23 cellular contexts compared by ENCODE assay signal in genomic region chr13:51557423-51557822, GRCh38. TPM values are rescaled to one million over a fixed set of nuclear protein-coding genes. Genes with fewer than 3 reads are reported as not detected.
DNase-seq lines count a peak whose midpoint lies in the region; ATAC-seq, FAIRE-seq and TF ChIP-seq lines count a peak whose summit lies in the region.
"Had no signal": no experiment of that assay in that cellular context is flagged by ENCODE, and none has a peak within 500 bp of the region (broad histone marks: within the 10 kb centered on the region; RNA-seq: fewer than 3 reads in every experiment).

No MANE protein-coding gene starts in this region.

- no TSS peak for BruUV-seq in A673 (replicated peaks; lab: Mats Ljungman, UMichigan)

- intact Hi-C loops in A673 (cut with micrococcal nuclease; ENCODE audit: unreplicated experiment): no loop called here

- H3K36me3 ChIP-seq in bronchial epithelial cell (ENCODE audit: control insufficient read depth, insufficient read depth, low read length): no peaks in the 10 kb centered on the region
- no peaks in the 10 kb centered on the region for H3K36me3 ChIP-seq in A673 (ENCODE audit: insufficient read depth, low read length, poor library complexity, severe bottlenecking)

- CTCF ChIA-PET in AG04450 (lab: Charles Lee): no interaction called here
- CTCF ChIA-PET in A673 (lab: Charles Lee): no interaction called here

- no peak for DNase-seq in AG04450 (ENCODE audit: low read depth, low spot score)
- DNase-seq in NB4 (ENCODE audit: low read depth): peak; percentile 66
- DNase-seq in bronchial epithelial cell (ENCODE audit: low read depth): no peak
- no peak for DNase-seq in omental fat pad (ENCODE audit: low spot score)
- no peak for DNase-seq in NCI-H1092 treated with DMSO at 0.1 percent for 48 hours (lab: John Stamatoyannopoulos, UW)
- no peak for DNase-seq in A673 (ENCODE audit: low spot score)
- DNase-seq in NCI-H1694 treated with DMSO at 0.1 percent for 48 hours (lab: John Stamatoyannopoulos, UW): no peak
- DNase-seq: activated CD4-positive, alpha-beta T cell treated with anti-CD3 and anti-CD28 coated beads, Interleukin-2, amount 50 U/mL, for 1 hour; activated gamma-delta T cell treated with Interleukin-2 at 50 U/mL for 16 hours; CD4-positive, CD25-positive, alpha-beta regulatory T cell; DMS153; effector memory CD4-positive, alpha-beta T cell; GDM1; H9; MM.1S; naive thymus-derived CD8-positive, alpha-beta T cell; NCI-H2029 treated with DMSO at 0.1 percent for 48 hours; NCI-H446; stimulated activated CD4-positive, alpha-beta T cell treated with anti-CD3 and anti-CD28 coated beads, Interleukin-2, amount 100 ng/mL, for 24 hours had no signal

- POLR2A ChIA-PET in AG04450 (lab: Yijun Ruan, JAX): no interaction called here
- POLR2A ChIA-PET in A673 (lab: Charles Lee; ENCODE audit: low non-redundant PET): no interaction called here

- H3K27ac ChIP-seq in AG04450 (ENCODE audit: low read depth, low read length) (peak overlapping the region; percentile 49), A673 (ENCODE audit: low read depth, low read length, poor library complexity, severe bottlenecking) (no peak overlapping the region)
- H3K27ac ChIP-seq: parathyroid adenoma had no signal

- peak; percentile 7 for FAIRE-seq in bronchial epithelial cell (lab: Jason Lieb, UNC)
- FAIRE-seq: islet of Langerhans had no signal

- TF ChIP-seq POLR2A in NB4 (IDR thresholded peaks at IDR 0.05; ENCODE audit: extremely low read depth, insufficient read length): no peak

- TF ChIP-seq CTCF in AG04450 (IDR thresholded peaks at IDR 0.05; ENCODE audit: low read depth, low read length) (no peak), NB4 (IDR thresholded peaks at IDR 0.05; ENCODE audit: low read depth, low read length) (no peak), bronchial epithelial cell (IDR thresholded peaks at IDR 0.05; ENCODE audit: insufficient read depth, low read length, severe bottlenecking) (no peak), omental fat pad (IDR thresholded peaks at IDR 0.05) (no peak), A673 (conservative IDR thresholded peaks at IDR 0.05; ENCODE audit: low read depth, low read length) (no peak)

- peaks cover 13% of the 10 kb centered on the region for H3K4me1 ChIP-seq in A673 (ENCODE audit: insufficient read depth, low read length, poor library complexity, severe bottlenecking)

- H3K4me3 ChIP-seq in AG04450 (ENCODE audit: low read depth, low read length): no peak overlapping the region
- no peak overlapping the region for H3K4me3 ChIP-seq in NB4 (ENCODE audit: low read depth, low read length)
- H3K4me3 ChIP-seq in bronchial epithelial cell (ENCODE audit: low read depth, low read length): no peak overlapping the region
- H3K4me3 ChIP-seq in A673 (ENCODE audit: low read depth, low read length, poor library complexity, severe bottlenecking): no peak overlapping the region
- H3K4me3 ChIP-seq: lung had no signal

- ATAC-seq in omental fat pad (ENCODE audit: low FRiP score) (peak; percentile 26), GM21360 (IDR thresholded peaks at IDR 0.05; ENCODE audit: unreplicated experiment) (no peak)
- ATAC-seq: naive thymus-derived CD8-positive, alpha-beta T cell had no signal

- H3K9me3 ChIP-seq in AG04450 (ENCODE audit: control insufficient read depth, insufficient read depth, low read length) (no peaks in the 10 kb centered on the region), A673 (ENCODE audit: low read depth, low read length, poor library complexity, severe bottlenecking) (no peaks in the 10 kb centered on the region)

- H3K27me3 ChIP-seq in AG04450 (ENCODE audit: control insufficient read depth, insufficient read depth, low read length): no peaks in the 10 kb centered on the region
- no peaks in the 10 kb centered on the region for H3K27me3 ChIP-seq in bronchial epithelial cell (ENCODE audit: control insufficient read depth, insufficient read depth, low read length)
- no peaks in the 10 kb centered on the region for H3K27me3 ChIP-seq in A673 (replicated peaks; ENCODE audit: insufficient read depth, low read depth, low read length, poor library complexity)

RNA-seq across cellular contexts. Expression of gene WDFY2, which starts 26.8 kb away (rescaled TPM):
- 6.3 and 6.6 TPM in 2 replicates for polyA plus RNA-seq in AG04450 (2011; rRNA removed)
- 11.4 and 14.3 TPM in 2 replicates for polyA minus RNA-seq in AG04450 (2011; rRNA and poly(A)+ RNA removed)
- total RNA-seq in bronchial epithelial cell (11.3 and 19.5 TPM in 2 replicates), omental fat pad (10 to 100 TPM; 13.3 to 26.6 (median 15.8) TPM), A673 (2021) (45.5 and 50.3 TPM in 2 replicates)
